9 cellular contexts compared by ENCODE assay signal in genomic region chr17:31373150-31374082, GRCh38. TPM values are rescaled to one million over a fixed set of nuclear protein-coding genes. Genes with fewer than 3 reads are reported as not detected.
A peak's percentile ranks its signal among the peaks of the same experiment; 100 is the strongest.
DNase-seq lines count a peak whose midpoint lies in the region; ATAC-seq, FAIRE-seq and TF ChIP-seq lines count a peak whose summit lies in the region.
"Had no signal": no experiment of that assay in that cellular context is flagged by ENCODE, and none has a peak within 500 bp of the region (broad histone marks: within the 10 kb centered on the region; RNA-seq: fewer than 3 reads in every experiment).

No MANE protein-coding gene starts in this region.

- ATAC-seq in upper lobe of left lung (ENCODE audit: low FRiP score in 2 of 2) (peak in 1 of 2 donors; percentile 91), HG02885 (IDR thresholded peaks at IDR 0.05; ENCODE audit: poor library complexity, unreplicated experiment) (no peak)

- no peak overlapping the region for H3K4me3 ChIP-seq in kidney (ENCODE audit: low read length in 2 of 2)
- no peak overlapping the region for H3K4me3 ChIP-seq in upper lobe of left lung
- H3K4me3 ChIP-seq: skin epidermis had no signal

- H3K4me3 Mint-ChIP-seq in brain = no peak overlapping the region

- H3K27ac Mint-ChIP-seq in brain = peak overlapping the region in 3 of 5 experiments; percentile 19 to 34 (median 22)

- no peak for FAIRE-seq in kidney (lab: Jason Lieb, UNC)

- H3K9me3 Mint-ChIP-seq in brain = no peaks in the 10 kb centered on the region

- no peaks in the 10 kb centered on the region for H3K9me3 ChIP-seq in kidney (ENCODE audit: control insufficient read depth in 1 of 2, low read length in 2 of 2)
- no peaks in the 10 kb centered on the region for H3K9me3 ChIP-seq in upper lobe of left lung

- intact Hi-C loops in kidney (cut with DNase I) = no loop called here

- H3K4me1 ChIP-seq in kidney (ENCODE audit: control insufficient read depth in 1 of 2, insufficient read depth in 1 of 2, low read depth in 1 of 2, low read length in 2 of 2) = peaks cover 0 to 2% of the 10 kb centered on the region in 2 donors
- H3K4me1 ChIP-seq in upper lobe of left lung = peaks cover 6 to 20% (median 11%) of the 10 kb centered on the region in 4 donors

- peaks cover 31% of the 10 kb centered on the region for H3K36me3 Mint-ChIP-seq in brain

- DNase-seq in CD1c-positive myeloid dendritic cell (ENCODE audit: extremely low spot score) (peak; percentile 75), GM20000 (ENCODE audit: low spot score) (peak; percentile 45), NCI-H69 (lab: John Stamatoyannopoulos, UW) (peak; percentile 59), kidney (no peak), upper lobe of left lung (no peak)
- DNase-seq in activated CD4-positive, alpha-beta T cell treated with anti-CD3 and anti-CD28 coated beads, Interleukin-2, amount 50 U/mL, for 48 hours = no peak

- peak in 1 of 4 donors; percentile 13 for TF ChIP-seq POLR2A in upper lobe of left lung (IDR thresholded peaks at IDR 0.05)

- H3K4me1 Mint-ChIP-seq in brain = peaks cover 14% of the 10 kb centered on the region

- no peaks in the 10 kb centered on the region for H3K27me3 ChIP-seq in upper lobe of left lung

- TF ChIP-seq EP300 in upper lobe of left lung (IDR thresholded peaks at IDR 0.05) = no peak

- H3K27me3 Mint-ChIP-seq in brain = no peaks in the 10 kb centered on the region

- peak; percentile 27 for TF ChIP-seq CTCF in GM20000 (IDR thresholded peaks at IDR 0.05; ENCODE audit: extremely low read depth, missing control alignments)
- peak; percentile 45 to 61 for TF ChIP-seq CTCF in brain (conservative IDR thresholded peaks at IDR 0.05)
- TF ChIP-seq CTCF in kidney (IDR thresholded peaks at IDR 0.05; ENCODE audit: borderline replicate concordance, extremely low read depth, insufficient read depth) = peak; percentile 32
- peak; percentile 38 to 62 (median 50) for TF ChIP-seq CTCF in upper lobe of left lung (IDR thresholded peaks at IDR 0.05)

- H3K36me3 ChIP-seq in kidney (ENCODE audit: control insufficient read depth in 1 of 2, insufficient read depth in 2 of 2, low read length in 2 of 2) = peaks cover 0 to 18% of the 10 kb centered on the region in 2 donors
- peaks cover 0 to 18% (median 0%) of the 10 kb centered on the region in 4 donors for H3K36me3 ChIP-seq in upper lobe of left lung

- H3K27ac ChIP-seq in kidney (ENCODE audit: low read depth in 2 of 2, low read length in 2 of 2) (no peak overlapping the region), upper lobe of left lung (peak overlapping the region in 2 of 4 donors; percentile 2 to 26)
- H3K27ac ChIP-seq: skin epidermis had no signal

- WGBS in upper lobe of left lung, 2 donors = 64 to 67% methylated on average over 9 of the region's 9 CpGs

- H3K9ac ChIP-seq in kidney (ENCODE audit: low read length in 2 of 2) = no peak overlapping the region

RNA-seq across cellular contexts. Expression of gene RAB11FIP4, which starts 18.1 kb away (rescaled TPM):
- polyA plus RNA-seq in brain (ENCODE audit: insufficient read depth, low read depth, low replicate concordance) (49.1 TPM), kidney (ENCODE audit: insufficient read depth, low read depth, low replicate concordance) (10.0 TPM)
- total RNA-seq in kidney (32.5 TPM), upper lobe of left lung (10 to 100 TPM; 15.2 to 36.1 (median 23.3) TPM)

RNA-seq across cellular contexts. Expression of gene EVI2A, which starts 52.0 kb away (rescaled TPM):
- polyA plus RNA-seq in brain (ENCODE audit: insufficient read depth, low read depth, low replicate concordance) (27.8 TPM), kidney (ENCODE audit: insufficient read depth, low read depth, low replicate concordance) (1.3 TPM)
- total RNA-seq in kidney (10.8 TPM), upper lobe of left lung (10 to 100 TPM in 5 of 6 donors, 1 to 10 TPM in 1; 6.1 to 31.3 (median 23.8) TPM)

RNA-seq across cellular contexts. Expression of gene EVI2B, which starts 59.6 kb away (rescaled TPM):
- polyA plus RNA-seq in brain (ENCODE audit: insufficient read depth, low read depth, low replicate concordance) (2.4 TPM), kidney (ENCODE audit: insufficient read depth, low read depth, low replicate concordance) (2.0 TPM)
- total RNA-seq in kidney (16.5 TPM), upper lobe of left lung (10 to 100 TPM; 23.1 to 90.0 (median 50.6) TPM)

Comparison
In these comparisons a context has a peak if more than half of its experiments do, and no peak if none do; other contexts are left out.
1. DNase-seq: peak in CD1c-positive myeloid dendritic cell (single experiment), GM20000 (single experiment) and NCI-H69 (single experiment); none in kidney (single experiment), upper lobe of left lung (0 of 2) and activated CD4-positive, alpha-beta T cell treated with anti-CD3 and anti-CD28 coated beads, Interleukin-2, amount 50 U/mL, for 48 hours (0 of 2).
2. Peak in every context shown above with its lines, with median percentiles within 50 percentile points of each other: CTCF ChIP-seq.